9 cellular contexts compared by ENCODE assay signal in genomic region chr14:74502236-74503019, GRCh38. TPM values are rescaled to one million over a fixed set of nuclear protein-coding genes. Genes with fewer than 3 reads are reported as not detected.
DNase-seq lines count a peak whose midpoint lies in the region; ATAC-seq and TF ChIP-seq lines count a peak whose summit lies in the region.
"Had no signal": no experiment of that assay in that cellular context is flagged by ENCODE, and none has a peak within 500 bp of the region (broad histone marks: within the 10 kb centered on the region; RNA-seq: fewer than 3 reads in every experiment).

No MANE protein-coding gene starts in this region.

- H3K9me2 ChIP-seq in Karpas-422 (replicated peaks; ENCODE audit: insufficient read depth, low read length) = no peaks in the 10 kb centered on the region
- no peaks in the 10 kb centered on the region for H3K9me2 ChIP-seq in hepatocyte (replicated peaks; ENCODE audit: insufficient read depth)

- H3K79me2 ChIP-seq in Karpas-422 (ENCODE audit: low read length) (no peaks in the 10 kb centered on the region), hepatocyte (no peaks in the 10 kb centered on the region)

- H4K20me1 ChIP-seq in Karpas-422 (ENCODE audit: insufficient read depth, low read depth, low read length) (peaks cover 3% of the 10 kb centered on the region; the same call in 1 of the 2 replicates), hepatocyte (ENCODE audit: insufficient read depth, poor library complexity, severe bottlenecking) (no peaks in the 10 kb centered on the region)

- H3K4me3 Mint-ChIP-seq in activated CD4-positive, alpha-beta memory T cell treated with anti-CD3 and anti-CD28 coated beads, Interleukin-2, amount 10 ng/mL, durations not matched to agents 7 days and 5 days = no peak overlapping the region
- H3K4me3 Mint-ChIP-seq: naive B cell had no signal

- no peaks in the 10 kb centered on the region for H3K9me3 Mint-ChIP-seq in activated CD4-positive, alpha-beta memory T cell treated with anti-CD3 and anti-CD28 coated beads, Interleukin-2, amount 10 ng/mL, durations not matched to agents 7 days and 5 days
- H3K9me3 Mint-ChIP-seq: naive B cell had no signal

- H3K9ac ChIP-seq in Karpas-422 (ENCODE audit: low read length) = no peak overlapping the region

- peak; percentile 55 for TF ChIP-seq CTCF in hepatocyte (IDR thresholded peaks at IDR 0.05; ENCODE audit: poor library complexity)

- intact Hi-C loops in posterior vena cava (cut with DNase I) = loop anchor here in 1 of 2 donors (5.0 kb wide), 1 partner anchor 105 kb away; no protein-coding TSS in a partner anchor

- H3K36me3 ChIP-seq in Karpas-422 (ENCODE audit: insufficient read depth, low read length) (no peaks in the 10 kb centered on the region), hepatocyte (replicated peaks; ENCODE audit: insufficient read depth, low read depth) (no peaks in the 10 kb centered on the region)

- 84% methylated on average over 21 of the region's 21 CpGs for WGBS in hepatocyte (ENCODE audit: low lambda C conversion rate, missing lambda C conversion rate)

- H3K4me1 ChIP-seq in Karpas-422 (ENCODE audit: low read length) (peaks cover 19% of the 10 kb centered on the region), hepatocyte (ENCODE audit: insufficient read depth) (no peaks in the 10 kb centered on the region)

- H3K9me3 ChIP-seq in Karpas-422 (ENCODE audit: low read length) (no peaks in the 10 kb centered on the region), hepatocyte (ENCODE audit: low read depth) (no peaks in the 10 kb centered on the region)

- POLR2A ChIA-PET in activated CD4-positive, alpha-beta memory T cell treated with anti-CD3 and anti-CD28 coated beads, Interleukin-2, amount 10 ng/mL, durations not matched to agents 7 days and 5 days (lab: Charles Lee) = interaction anchor here (1.6 kb wide), 1 partner anchor 9 kb away, joined by 5 read pairs; the partner anchor contains the start of genes ISCA2 and NPC2

- peaks cover 3% of the 10 kb centered on the region for H3K36me3 Mint-ChIP-seq in activated CD4-positive, alpha-beta memory T cell treated with anti-CD3 and anti-CD28 coated beads, Interleukin-2, amount 10 ng/mL, durations not matched to agents 7 days and 5 days (ENCODE audit: low read depth)
- H3K36me3 Mint-ChIP-seq: naive B cell had no signal

- no peak overlapping the region for H3K4me2 ChIP-seq in Karpas-422 (ENCODE audit: low read depth, low read length, poor library complexity, severe bottlenecking)
- H3K4me2 ChIP-seq in hepatocyte = no peak overlapping the region

- CTCF ChIA-PET in activated CD4-positive, alpha-beta memory T cell treated with anti-CD3 and anti-CD28 coated beads, Interleukin-2, amount 10 ng/mL, durations not matched to agents 7 days and 5 days (lab: Charles Lee) = interaction anchor here (1.0 to 1.8 kb wide), 3 partner anchors 9 to 358 kb away, joined by 3 to 6 read pairs (median 3); partner anchors contain the start of genes ISCA2 and NPC2

- no peak overlapping the region for H2AFZ ChIP-seq in Karpas-422 (ENCODE audit: low read length)
- no peak overlapping the region for H2AFZ ChIP-seq in hepatocyte

- H3K27me3 Mint-ChIP-seq in activated CD4-positive, alpha-beta memory T cell treated with anti-CD3 and anti-CD28 coated beads, Interleukin-2, amount 10 ng/mL, durations not matched to agents 7 days and 5 days = peaks cover 4% of the 10 kb centered on the region
- H3K27me3 Mint-ChIP-seq: naive B cell had no signal

- peak; percentile 33 for DNase-seq in EL
- peak; percentile 87 for DNase-seq in Karpas-422
- DNase-seq in activated CD4-positive, alpha-beta memory T cell treated with anti-CD3 and anti-CD28 coated beads, Interleukin-2, amount 10 ng/mL, durations not matched to agents 7 days and 5 days = peak; percentile 32
- peak; percentile 61 for DNase-seq in hepatocyte (ENCODE audit: low spot score)
- DNase-seq in posterior vena cava (ENCODE audit: low spot score) = no peak
- no peak for DNase-seq in GM19240 (ENCODE audit: insufficient read length, low spot score)
- DNase-seq: naive B cell had no signal

- ATAC-seq in GM21526 (IDR thresholded peaks at IDR 0.05; ENCODE audit: low FRiP score, unreplicated experiment) (no peak), GM19324 (IDR thresholded peaks at IDR 0.05; ENCODE audit: low FRiP score, unreplicated experiment) (no peak)

- H3K27ac Mint-ChIP-seq in activated CD4-positive, alpha-beta memory T cell treated with anti-CD3 and anti-CD28 coated beads, Interleukin-2, amount 10 ng/mL, durations not matched to agents 7 days and 5 days = no peak overlapping the region

- no peaks in the 10 kb centered on the region for H3K27me3 ChIP-seq in Karpas-422 (ENCODE audit: low read length)
- no peaks in the 10 kb centered on the region for H3K27me3 ChIP-seq in hepatocyte

- no peaks in the 10 kb centered on the region for H3K4me1 Mint-ChIP-seq in activated CD4-positive, alpha-beta memory T cell treated with anti-CD3 and anti-CD28 coated beads, Interleukin-2, amount 10 ng/mL, durations not matched to agents 7 days and 5 days

- H3K4me3 ChIP-seq in Karpas-422 (ENCODE audit: low read length) (no peak overlapping the region), hepatocyte (no peak overlapping the region)

- H3K27ac ChIP-seq in Karpas-422 (ENCODE audit: low read length) = no peak overlapping the region
- no peak overlapping the region for H3K27ac ChIP-seq in hepatocyte

RNA-seq across cellular contexts. Expression of gene ISCA2, which starts 8.9 kb away (rescaled TPM):
- total RNA-seq in Karpas-422 (2014; rRNA removed; shearing (Covaris generic); ENCODE audit: low replicate concordance) = 25.7 and 40.0 TPM in 2 replicates
- 10 to 100 TPM; 25.8 to 32.1 TPM for total RNA-seq in activated CD4-positive, alpha-beta memory T cell treated with anti-CD3 and anti-CD28 coated beads, Interleukin-2, amount 10 ng/mL, durations not matched to agents 7 days and 5 days
- 17.4 and 21.5 TPM in 2 replicates for total RNA-seq in hepatocyte
- 80.2 and 80.3 TPM in 2 replicates for polyA plus RNA-seq in hepatocyte
- 10 to 100 TPM in 1 of 2 donors, 1 to 10 TPM in 1; 9.3 to 12.9 TPM for total RNA-seq in posterior vena cava

RNA-seq across cellular contexts. Expression of gene NPC2, which starts 9.3 kb away (rescaled TPM):
- total RNA-seq in Karpas-422 (2014; rRNA removed; shearing (Covaris generic); ENCODE audit: low replicate concordance) = 113 and 120 TPM in 2 replicates
- 10 to 100 TPM; 65.1 to 66.5 TPM for total RNA-seq in activated CD4-positive, alpha-beta memory T cell treated with anti-CD3 and anti-CD28 coated beads, Interleukin-2, amount 10 ng/mL, durations not matched to agents 7 days and 5 days
- 1,339 and 1,684 TPM in 2 replicates for total RNA-seq in hepatocyte
- 585 and 602 TPM in 2 replicates for polyA plus RNA-seq in hepatocyte
- 100 to 1,000 TPM; 147 to 224 TPM for total RNA-seq in posterior vena cava

Comparison
In these comparisons a context has a peak if more than half of its experiments do, and no peak if none do; other contexts are left out.
1. DNase-seq: peak in EL (single experiment), Karpas-422 (single experiment), activated CD4-positive, alpha-beta memory T cell treated with anti-CD3 and anti-CD28 coated beads, Interleukin-2, amount 10 ng/mL, durations not matched to agents 7 days and 5 days (single experiment) and hepatocyte (single experiment); none in posterior vena cava (single experiment) and GM19240 (single experiment).